2 cellular contexts compared by ENCODE assay signal in the genomic region with DNA sequence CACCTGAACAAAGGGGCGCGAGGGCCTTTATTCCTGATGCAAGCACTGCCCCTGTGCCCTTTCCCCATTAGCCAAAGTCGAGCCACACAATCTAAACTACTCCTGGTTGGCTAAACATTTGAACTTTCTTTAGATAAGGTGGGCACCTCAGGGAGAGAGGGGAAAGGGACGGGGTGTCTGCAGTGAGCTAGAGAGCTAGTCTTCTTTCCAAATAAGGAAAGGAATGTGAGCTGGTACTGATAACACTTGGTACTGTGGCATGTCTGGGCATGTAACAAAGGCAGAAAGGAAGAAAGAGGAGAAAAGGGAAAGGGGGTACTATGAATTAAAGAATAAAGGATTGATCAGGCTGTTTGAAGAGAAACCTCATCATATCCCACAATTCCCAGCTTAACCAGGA.
TF ChIP-seq lines count a peak whose summit lies in the region.

No MANE protein-coding gene starts in this region.

TF ChIP-seq in A549, 52 proteins besides CTCF, POLR2A, EP300 and RAD21:
- TF ChIP-seq, protein P1, sequence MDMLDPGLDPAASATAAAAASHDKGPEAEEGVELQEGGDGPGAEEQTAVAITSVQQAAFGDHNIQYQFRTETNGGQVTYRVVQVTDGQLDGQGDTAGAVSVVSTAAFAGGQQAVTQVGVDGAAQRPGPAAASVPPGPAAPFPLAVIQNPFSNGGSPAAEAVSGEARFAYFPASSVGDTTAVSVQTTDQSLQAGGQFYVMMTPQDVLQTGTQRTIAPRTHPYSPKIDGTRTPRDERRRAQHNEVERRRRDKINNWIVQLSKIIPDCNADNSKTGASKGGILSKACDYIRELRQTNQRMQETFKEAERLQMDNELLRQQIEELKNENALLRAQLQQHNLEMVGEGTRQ (IDR thresholded peaks at IDR 0.05): no peak
- TF ChIP-seq, protein P2, sequence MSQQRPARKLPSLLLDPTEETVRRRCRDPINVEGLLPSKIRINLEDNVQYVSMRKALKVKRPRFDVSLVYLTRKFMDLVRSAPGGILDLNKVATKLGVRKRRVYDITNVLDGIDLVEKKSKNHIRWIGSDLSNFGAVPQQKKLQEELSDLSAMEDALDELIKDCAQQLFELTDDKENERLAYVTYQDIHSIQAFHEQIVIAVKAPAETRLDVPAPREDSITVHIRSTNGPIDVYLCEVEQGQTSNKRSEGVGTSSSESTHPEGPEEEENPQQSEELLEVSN (IDR thresholded peaks at IDR 0.05; ENCODE audit: borderline replicate concordance, low read depth): no peak
- TF ChIP-seq JUN (IDR thresholded peaks at IDR 0.05): no peak
- TF ChIP-seq NR3C1 (IDR thresholded peaks at IDR 0.05): no peak
- no peak for TF ChIP-seq JUNB (IDR thresholded peaks at IDR 0.05)
- no peak for TF ChIP-seq RARB (CRISPR knock-in tag; IDR thresholded peaks at IDR 0.05)
- no peak for TF ChIP-seq FOSL2 (IDR thresholded peaks at IDR 0.05)
- no peak for TF ChIP-seq FOSL2 (CRISPR knock-in tag; IDR thresholded peaks at IDR 0.05)
- no peak for TF ChIP-seq EHMT2 (IDR thresholded peaks at IDR 0.05; ENCODE audit: low read depth)
- TF ChIP-seq SREBF2 (IDR thresholded peaks at IDR 0.05): no peak
- TF ChIP-seq NFE2L2 (conservative IDR thresholded peaks at IDR 0.05; ENCODE audit: low read length): no peak
- no peak for TF ChIP-seq CBX2 (IDR thresholded peaks at IDR 0.05; ENCODE audit: borderline replicate concordance, low read depth)
- no peak for TF ChIP-seq FOXS1 (CRISPR knock-in tag; IDR thresholded peaks at IDR 0.05)
- no peak for TF ChIP-seq HOXB5 (CRISPR knock-in tag; IDR thresholded peaks at IDR 0.05)
- TF ChIP-seq RFX5 (IDR thresholded peaks at IDR 0.05): no peak
- no peak for TF ChIP-seq POLR2AphosphoS2 (conservative IDR thresholded peaks at IDR 0.05; ENCODE audit: low read length)
- no peak for TF ChIP-seq GATA3 (IDR thresholded peaks at IDR 0.05; ENCODE audit: borderline replicate concordance)
- TF ChIP-seq KDM1A (IDR thresholded peaks at IDR 0.05; ENCODE audit: low read depth): no peak

TF ChIP-seq in HCT116, 20 proteins besides CTCF, POLR2A, EP300 and RAD21:
- TF ChIP-seq, protein P3, sequence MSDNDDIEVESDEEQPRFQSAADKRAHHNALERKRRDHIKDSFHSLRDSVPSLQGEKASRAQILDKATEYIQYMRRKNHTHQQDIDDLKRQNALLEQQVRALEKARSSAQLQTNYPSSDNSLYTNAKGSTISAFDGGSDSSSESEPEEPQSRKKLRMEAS (IDR thresholded peaks at IDR 0.05): no peak
- TF ChIP-seq SRF (IDR thresholded peaks at IDR 0.05; ENCODE audit: low read depth): peak; percentile 64; the same call in 1 of the 2 replicates
